Comparison of ENCODE assay signal across 1 cellular context in the genomic region with DNA sequence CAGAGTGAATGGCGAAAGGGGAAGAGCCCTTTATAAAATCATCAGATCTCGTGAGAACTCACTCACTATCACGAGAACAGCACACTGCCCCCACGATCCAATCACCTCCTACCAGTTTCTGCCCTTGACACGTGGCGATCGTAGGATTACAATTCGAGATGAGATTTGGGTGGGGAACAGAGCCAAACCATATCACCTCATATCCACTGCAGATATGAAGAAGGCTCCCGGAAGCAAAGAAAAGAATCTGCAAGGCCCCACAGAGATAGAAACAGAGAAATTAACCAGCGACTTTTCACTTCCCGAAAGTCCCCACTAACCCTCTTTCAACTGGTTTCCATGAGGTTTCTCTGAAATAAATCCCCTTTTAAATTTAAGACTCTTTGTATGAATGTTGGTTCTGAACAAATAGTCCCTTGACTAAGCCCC.
TF ChIP-seq lines count a peak whose summit lies in the region.

No MANE protein-coding gene starts in this region.

TF ChIP-seq in GM12878, 131 proteins besides CTCF, POLR2A, EP300 and RAD21 (continued from another document and continues in another):
- TF ChIP-seq E2F8 (IDR thresholded peaks at IDR 0.05; ENCODE audit: low read depth, partially characterized antibody), result no peak
- TF ChIP-seq, protein P1, sequence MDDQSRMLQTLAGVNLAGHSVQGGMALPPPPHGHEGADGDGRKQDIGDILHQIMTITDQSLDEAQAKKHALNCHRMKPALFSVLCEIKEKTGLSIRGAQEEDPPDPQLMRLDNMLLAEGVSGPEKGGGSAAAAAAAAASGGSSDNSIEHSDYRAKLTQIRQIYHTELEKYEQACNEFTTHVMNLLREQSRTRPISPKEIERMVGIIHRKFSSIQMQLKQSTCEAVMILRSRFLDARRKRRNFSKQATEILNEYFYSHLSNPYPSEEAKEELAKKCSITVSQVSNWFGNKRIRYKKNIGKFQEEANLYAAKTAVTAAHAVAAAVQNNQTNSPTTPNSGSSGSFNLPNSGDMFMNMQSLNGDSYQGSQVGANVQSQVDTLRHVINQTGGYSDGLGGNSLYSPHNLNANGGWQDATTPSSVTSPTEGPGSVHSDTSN (IDR thresholded peaks at IDR 0.05; ENCODE audit: insufficient replicate concordance, low read depth, low read length), result no peak
- TF ChIP-seq HDGF (IDR thresholded peaks at IDR 0.05), result no peak
- TF ChIP-seq RBBP5 (conservative IDR thresholded peaks at IDR 0.05), result no peak
- 0 out of 4 replicates have a peak, but pooled peaks of 1 of the 2 experiments have one; percentile 50 for TF ChIP-seq CEBPB (IDR thresholded peaks at IDR 0.05; ENCODE audit: borderline replicate concordance in 1 of 2, low read depth in 2 of 2, low read length in 2 of 2)
- TF ChIP-seq ASH2L (IDR thresholded peaks at IDR 0.05; ENCODE audit: borderline replicate concordance, low read depth), result no peak
- TF ChIP-seq, protein P2, sequence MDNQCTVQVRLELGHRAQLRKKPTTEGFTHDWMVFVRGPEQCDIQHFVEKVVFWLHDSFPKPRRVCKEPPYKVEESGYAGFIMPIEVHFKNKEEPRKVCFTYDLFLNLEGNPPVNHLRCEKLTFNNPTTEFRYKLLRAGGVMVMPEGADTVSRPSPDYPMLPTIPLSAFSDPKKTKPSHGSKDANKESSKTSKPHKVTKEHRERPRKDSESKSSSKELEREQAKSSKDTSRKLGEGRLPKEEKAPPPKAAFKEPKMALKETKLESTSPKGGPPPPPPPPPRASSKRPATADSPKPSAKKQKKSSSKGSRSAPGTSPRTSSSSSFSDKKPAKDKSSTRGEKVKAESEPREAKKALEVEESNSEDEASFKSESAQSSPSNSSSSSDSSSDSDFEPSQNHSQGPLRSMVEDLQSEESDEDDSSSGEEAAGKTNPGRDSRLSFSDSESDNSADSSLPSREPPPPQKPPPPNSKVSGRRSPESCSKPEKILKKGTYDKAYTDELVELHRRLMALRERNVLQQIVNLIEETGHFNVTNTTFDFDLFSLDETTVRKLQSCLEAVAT (IDR thresholded peaks at IDR 0.05), result peak; percentile 77; the same call in 1 of the 2 replicates
- no peak for TF ChIP-seq USF2 (IDR thresholded peaks at IDR 0.05; ENCODE audit: borderline replicate concordance, low read depth, low read length)
- TF ChIP-seq BACH1 (IDR thresholded peaks at IDR 0.05; ENCODE audit: borderline replicate concordance), result no peak
- peak; percentile 82 for TF ChIP-seq RUNX3 (IDR thresholded peaks at IDR 0.05; ENCODE audit: low read length)
- TF ChIP-seq CBX3 (IDR thresholded peaks at IDR 0.05; ENCODE audit: borderline replicate concordance, low read depth), result no peak
- TF ChIP-seq DPF2 (IDR thresholded peaks at IDR 0.05), result no peak
- peak; percentile 55 for TF ChIP-seq MTA2 (IDR thresholded peaks at IDR 0.05; ENCODE audit: low read depth)
- TF ChIP-seq ATF2 (IDR thresholded peaks at IDR 0.05; ENCODE audit: low read length), result peak; percentile 81
- TF ChIP-seq, protein P3, sequence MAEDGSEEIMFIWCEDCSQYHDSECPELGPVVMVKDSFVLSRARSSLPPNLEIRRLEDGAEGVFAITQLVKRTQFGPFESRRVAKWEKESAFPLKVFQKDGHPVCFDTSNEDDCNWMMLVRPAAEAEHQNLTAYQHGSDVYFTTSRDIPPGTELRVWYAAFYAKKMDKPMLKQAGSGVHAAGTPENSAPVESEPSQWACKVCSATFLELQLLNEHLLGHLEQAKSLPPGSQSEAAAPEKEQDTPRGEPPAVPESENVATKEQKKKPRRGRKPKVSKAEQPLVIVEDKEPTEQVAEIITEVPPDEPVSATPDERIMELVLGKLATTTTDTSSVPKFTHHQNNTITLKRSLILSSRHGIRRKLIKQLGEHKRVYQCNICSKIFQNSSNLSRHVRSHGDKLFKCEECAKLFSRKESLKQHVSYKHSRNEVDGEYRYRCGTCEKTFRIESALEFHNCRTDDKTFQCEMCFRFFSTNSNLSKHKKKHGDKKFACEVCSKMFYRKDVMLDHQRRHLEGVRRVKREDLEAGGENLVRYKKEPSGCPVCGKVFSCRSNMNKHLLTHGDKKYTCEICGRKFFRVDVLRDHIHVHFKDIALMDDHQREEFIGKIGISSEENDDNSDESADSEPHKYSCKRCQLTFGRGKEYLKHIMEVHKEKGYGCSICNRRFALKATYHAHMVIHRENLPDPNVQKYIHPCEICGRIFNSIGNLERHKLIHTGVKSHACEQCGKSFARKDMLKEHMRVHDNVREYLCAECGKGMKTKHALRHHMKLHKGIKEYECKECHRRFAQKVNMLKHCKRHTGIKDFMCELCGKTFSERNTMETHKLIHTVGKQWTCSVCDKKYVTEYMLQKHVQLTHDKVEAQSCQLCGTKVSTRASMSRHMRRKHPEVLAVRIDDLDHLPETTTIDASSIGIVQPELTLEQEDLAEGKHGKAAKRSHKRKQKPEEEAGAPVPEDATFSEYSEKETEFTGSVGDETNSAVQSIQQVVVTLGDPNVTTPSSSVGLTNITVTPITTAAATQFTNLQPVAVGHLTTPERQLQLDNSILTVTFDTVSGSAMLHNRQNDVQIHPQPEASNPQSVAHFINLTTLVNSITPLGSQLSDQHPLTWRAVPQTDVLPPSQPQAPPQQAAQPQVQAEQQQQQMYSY (CRISPR knock-in tag; IDR thresholded peaks at IDR 0.05), result no peak
- TF ChIP-seq, protein P4, sequence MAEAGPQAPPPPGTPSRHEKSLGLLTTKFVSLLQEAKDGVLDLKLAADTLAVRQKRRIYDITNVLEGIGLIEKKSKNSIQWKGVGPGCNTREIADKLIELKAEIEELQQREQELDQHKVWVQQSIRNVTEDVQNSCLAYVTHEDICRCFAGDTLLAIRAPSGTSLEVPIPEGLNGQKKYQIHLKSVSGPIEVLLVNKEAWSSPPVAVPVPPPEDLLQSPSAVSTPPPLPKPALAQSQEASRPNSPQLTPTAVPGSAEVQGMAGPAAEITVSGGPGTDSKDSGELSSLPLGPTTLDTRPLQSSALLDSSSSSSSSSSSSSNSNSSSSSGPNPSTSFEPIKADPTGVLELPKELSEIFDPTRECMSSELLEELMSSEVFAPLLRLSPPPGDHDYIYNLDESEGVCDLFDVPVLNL (IDR thresholded peaks at IDR 0.05; ENCODE audit: low read depth, low read length), result no peak
- no peak for TF ChIP-seq POU2F2 (IDR thresholded peaks at IDR 0.05; ENCODE audit: borderline replicate concordance, low read depth, low read length)
- no peak for TF ChIP-seq ZNF592 (IDR thresholded peaks at IDR 0.05)
- TF ChIP-seq ZNF217 (IDR thresholded peaks at IDR 0.05), result no peak
- TF ChIP-seq JUND (IDR thresholded peaks at IDR 0.05; ENCODE audit: low read depth, low read length), result no peak
- TF ChIP-seq, protein P5, sequence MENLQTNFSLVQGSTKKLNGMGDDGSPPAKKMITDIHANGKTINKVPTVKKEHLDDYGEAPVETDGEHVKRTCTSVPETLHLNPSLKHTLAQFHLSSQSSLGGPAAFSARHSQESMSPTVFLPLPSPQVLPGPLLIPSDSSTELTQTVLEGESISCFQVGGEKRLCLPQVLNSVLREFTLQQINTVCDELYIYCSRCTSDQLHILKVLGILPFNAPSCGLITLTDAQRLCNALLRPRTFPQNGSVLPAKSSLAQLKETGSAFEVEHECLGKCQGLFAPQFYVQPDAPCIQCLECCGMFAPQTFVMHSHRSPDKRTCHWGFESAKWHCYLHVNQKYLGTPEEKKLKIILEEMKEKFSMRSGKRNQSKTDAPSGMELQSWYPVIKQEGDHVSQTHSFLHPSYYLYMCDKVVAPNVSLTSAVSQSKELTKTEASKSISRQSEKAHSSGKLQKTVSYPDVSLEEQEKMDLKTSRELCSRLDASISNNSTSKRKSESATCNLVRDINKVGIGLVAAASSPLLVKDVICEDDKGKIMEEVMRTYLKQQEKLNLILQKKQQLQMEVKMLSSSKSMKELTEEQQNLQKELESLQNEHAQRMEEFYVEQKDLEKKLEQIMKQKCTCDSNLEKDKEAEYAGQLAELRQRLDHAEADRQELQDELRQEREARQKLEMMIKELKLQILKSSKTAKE (IDR thresholded peaks at IDR 0.05; ENCODE audit: low read depth, poor library complexity, severe bottlenecking), result peak; percentile 78
- peak; percentile 87 for TF ChIP-seq NFIC (IDR thresholded peaks at IDR 0.05; ENCODE audit: low read depth, low read length)
- TF ChIP-seq RELB (IDR thresholded peaks at IDR 0.05; ENCODE audit: low read depth), result peak; percentile 82
- TF ChIP-seq ZNF274 (IDR thresholded peaks at IDR 0.05; ENCODE audit: insufficient read depth, insufficient read length), result no peak
- TF ChIP-seq ZNF207 (IDR thresholded peaks at IDR 0.05; ENCODE audit: borderline replicate concordance), result no peak
- no peak for TF ChIP-seq TCF7 (IDR thresholded peaks at IDR 0.05; ENCODE audit: borderline replicate concordance)
- no peak; the same call in 1 of the 2 replicates for TF ChIP-seq CHD2 (IDR thresholded peaks at IDR 0.05; ENCODE audit: borderline replicate concordance, low read depth, low read length)
